1 cellular context compared by ENCODE assay signal in genomic region chr11:73585834-73586575, GRCh38.
TF ChIP-seq lines count a peak whose summit lies in the region.

No MANE protein-coding gene starts in this region.

TF ChIP-seq in IMR-90, 13 proteins besides CTCF, POLR2A, EP300 and RAD21:
- no peak for TF ChIP-seq SMC3 (IDR thresholded peaks at IDR 0.05; ENCODE audit: low read depth, low read length)
- no peak for TF ChIP-seq RCOR1 (IDR thresholded peaks at IDR 0.05; ENCODE audit: insufficient replicate concordance, low read length)
- peak; percentile 17; the same call in 1 of the 2 replicates for TF ChIP-seq FOS (IDR thresholded peaks at IDR 0.05; ENCODE audit: low read depth, low read length)
